Comparison of ENCODE assay signal across 16 cellular contexts in genomic region chr2:188456114-188456909, GRCh38.
DNase-seq lines count a peak whose midpoint lies in the region; ATAC-seq and TF ChIP-seq lines count a peak whose summit lies in the region.
"Had no signal": no experiment of that assay in that cellular context is flagged by ENCODE, and none has a peak within 500 bp of the region (broad histone marks: within the 10 kb centered on the region; RNA-seq: fewer than 3 reads in every experiment).

No MANE protein-coding gene starts in this region.

- ATAC-seq in foreskin keratinocyte, result peak; percentile 23
- ATAC-seq in GM18861 (IDR thresholded peaks at IDR 0.05; ENCODE audit: unreplicated experiment), result no peak
- ATAC-seq in activated CD8-positive, alpha-beta T cell treated with anti-CD3 and anti-CD28 coated beads for 36 hours, result no peak
- no peak for ATAC-seq in GM18858 (IDR thresholded peaks at IDR 0.05; ENCODE audit: unreplicated experiment)

- CTCF ChIA-PET in activated CD8-positive, alpha-beta T cell treated with anti-CD3 and anti-CD28 coated beads for 36 hours (lab: Charles Lee), result interaction anchor here (0.6 kb wide), 1 partner anchor 508 kb away, joined by 3 read pairs; no protein-coding TSS in a partner anchor

- H3K27me3 ChIP-seq in foreskin keratinocyte, result no peaks in the 10 kb centered on the region
- H3K27me3 ChIP-seq in dorsolateral prefrontal cortex, result no peaks in the 10 kb centered on the region

- H3K4me1 Mint-ChIP-seq in activated CD8-positive, alpha-beta T cell treated with anti-CD3 and anti-CD28 coated beads for 36 hours (ENCODE audit: low read depth), result no peaks in the 10 kb centered on the region
- H3K4me1 Mint-ChIP-seq: activated CD4-positive, alpha-beta T cell treated with anti-CD3 and anti-CD28 coated beads, Interleukin-2, amount 10 ng/mL, durations not matched to agents 24 days and 14 days had no signal

- H3K36me3 Mint-ChIP-seq in activated CD8-positive, alpha-beta T cell treated with anti-CD3 and anti-CD28 coated beads for 36 hours (ENCODE audit: low read depth), result no peaks in the 10 kb centered on the region

- no peak overlapping the region for H3K4me3 Mint-ChIP-seq in activated CD8-positive, alpha-beta T cell treated with anti-CD3 and anti-CD28 coated beads for 36 hours
- H3K4me3 Mint-ChIP-seq: activated CD4-positive, alpha-beta T cell treated with anti-CD3 and anti-CD28 coated beads, Interleukin-2, amount 10 ng/mL, durations not matched to agents 24 days and 14 days had no signal

- POLR2A ChIA-PET in activated CD8-positive, alpha-beta T cell treated with anti-CD3 and anti-CD28 coated beads for 36 hours (lab: Charles Lee), result no interaction called here

- intact Hi-C loops in activated CD8-positive, alpha-beta T cell treated with anti-CD3 and anti-CD28 coated beads for 36 hours (cut with micrococcal nuclease), result no loop called here
- intact Hi-C loops in dorsolateral prefrontal cortex (cut with DNase I), result no loop called here

- DNase-seq in AG09309 (ENCODE audit: low read depth), result no peak
- no peak for DNase-seq in HFF-Myc (ENCODE audit: extremely low read depth, low read depth)
- DNase-seq in RPMI8226, result peak; percentile 11
- DNase-seq in foreskin keratinocyte, result no peak
- no peak for DNase-seq in activated CD8-positive, alpha-beta T cell treated with anti-CD3 and anti-CD28 coated beads for 36 hours
- DNase-seq in dorsolateral prefrontal cortex, result no peak
- DNase-seq: activated CD4-positive, alpha-beta T cell treated with anti-CD3 and anti-CD28 coated beads, Interleukin-2, amount 10 ng/mL, durations not matched to agents 24 days and 14 days; activated effector memory CD4-positive, alpha-beta T cell treated with Interleukin-2 at 50 U/mL for 16 hours; GOT3; NCI-H2029; NK-92 treated with Interleukin-12 subunit alpha and Interleukin-12 subunit beta, amount 100 ng/mL, for 24 hours; stimulated activated CD4-positive, alpha-beta T cell treated with anti-CD3 and anti-CD28 coated beads, Interleukin-4, amount 100 ng/mL, for 24 hours; stimulated activated naive CD4-positive, alpha-beta T cell; T-helper 1 cell had no signal

- TF ChIP-seq CTCF in AG09309 (IDR thresholded peaks at IDR 0.05; ENCODE audit: control insufficient read depth, insufficient read depth, low read depth, low read length, missing control alignments), result peak; percentile 19
- peak; percentile 34 for TF ChIP-seq CTCF in HFF-Myc (IDR thresholded peaks at IDR 0.05; ENCODE audit: low read depth, low read length, missing control alignments)
- TF ChIP-seq CTCF in foreskin keratinocyte (conservative IDR thresholded peaks at IDR 0.05), result peak; percentile 26
- no peak for TF ChIP-seq CTCF in activated CD8-positive, alpha-beta T cell treated with anti-CD3 and anti-CD28 coated beads for 36 hours (IDR thresholded peaks at IDR 0.05)
- no peak for TF ChIP-seq CTCF in dorsolateral prefrontal cortex (IDR thresholded peaks at IDR 0.05 in 54 of 56, conservative IDR thresholded peaks at IDR 0.05 in 2 of 56; ENCODE audit: low read depth in 1 of 56, partially characterized antibody in 56 of 56)

- H3K27ac ChIP-seq in foreskin keratinocyte (no peak overlapping the region), dorsolateral prefrontal cortex (no peak overlapping the region)

- H3K4me3 ChIP-seq in AG09309 (ENCODE audit: control insufficient read depth, low read depth, low read length) (no peak overlapping the region), HFF-Myc (replicated peaks; ENCODE audit: low read depth, low read length) (no peak overlapping the region), dorsolateral prefrontal cortex (no peak overlapping the region)

- H3K4me1 ChIP-seq in foreskin keratinocyte, result no peaks in the 10 kb centered on the region

- H3K27ac Mint-ChIP-seq in activated CD8-positive, alpha-beta T cell treated with anti-CD3 and anti-CD28 coated beads for 36 hours, result no peak overlapping the region
- H3K27ac Mint-ChIP-seq: activated CD4-positive, alpha-beta T cell treated with anti-CD3 and anti-CD28 coated beads, Interleukin-2, amount 10 ng/mL, durations not matched to agents 24 days and 14 days had no signal

- no peaks in the 10 kb centered on the region for H3K27me3 Mint-ChIP-seq in activated CD8-positive, alpha-beta T cell treated with anti-CD3 and anti-CD28 coated beads for 36 hours
- H3K27me3 Mint-ChIP-seq: activated CD4-positive, alpha-beta T cell treated with anti-CD3 and anti-CD28 coated beads, Interleukin-2, amount 10 ng/mL, durations not matched to agents 24 days and 14 days had no signal

- H3K9me3 Mint-ChIP-seq in activated CD8-positive, alpha-beta T cell treated with anti-CD3 and anti-CD28 coated beads for 36 hours, result peaks cover 2% of the 10 kb centered on the region
- H3K9me3 Mint-ChIP-seq: activated CD4-positive, alpha-beta T cell treated with anti-CD3 and anti-CD28 coated beads, Interleukin-2, amount 10 ng/mL, durations not matched to agents 24 days and 14 days had no signal

Comparison
In these comparisons a context has a peak if more than half of its experiments do, and no peak if none do; other contexts are left out.
1. CTCF ChIP-seq: peak in AG09309 (single experiment), HFF-Myc (single experiment) and foreskin keratinocyte (single experiment); none in activated CD8-positive, alpha-beta T cell treated with anti-CD3 and anti-CD28 coated beads for 36 hours (single experiment) and dorsolateral prefrontal cortex (0 of 56).